Comparison of ENCODE assay signal across 5 cellular contexts in the genomic region with DNA sequence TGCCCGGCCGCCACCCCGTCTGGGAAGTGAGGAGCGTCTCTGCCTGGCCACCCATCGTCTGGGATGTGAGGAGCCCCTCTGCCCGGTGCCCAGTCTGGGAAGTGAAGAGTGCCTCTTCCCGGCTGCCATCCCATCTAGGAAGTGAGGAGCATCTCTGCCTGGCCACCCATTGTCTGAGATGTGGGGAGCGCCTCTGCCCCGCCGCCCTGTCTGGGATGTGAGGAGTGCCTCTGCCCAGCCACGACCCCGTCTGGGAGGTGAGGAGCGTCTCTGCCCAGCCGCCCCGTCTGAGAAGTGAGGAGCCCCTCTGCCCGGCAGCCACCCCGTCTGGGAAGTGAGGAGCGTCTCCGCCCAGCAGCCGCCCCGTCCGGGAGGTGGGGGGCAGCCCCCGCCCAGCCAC. TPM values are rescaled to one million over a fixed set of nuclear protein-coding genes. Genes with fewer than 3 reads are reported as not detected.
"Had no signal": no experiment of that assay in that cellular context is flagged by ENCODE, and none has a peak within 500 bp of the region (broad histone marks: within the 10 kb centered on the region; RNA-seq: fewer than 3 reads in every experiment).

No MANE protein-coding gene starts in this region.

RNA-seq across cellular contexts. Expression of a gene that starts 10.1 kb away (rescaled TPM):
- total RNA-seq: HepG2, HT-29, HT1080, IMR-90, K562 had no signal

RNA-seq across cellular contexts. Expression of a gene that starts 17.6 kb away (rescaled TPM):
- total RNA-seq: HepG2, HT-29, HT1080, IMR-90, K562 had no signal
